Comparison of ENCODE assay signal across 1 cellular context in the genomic region with DNA sequence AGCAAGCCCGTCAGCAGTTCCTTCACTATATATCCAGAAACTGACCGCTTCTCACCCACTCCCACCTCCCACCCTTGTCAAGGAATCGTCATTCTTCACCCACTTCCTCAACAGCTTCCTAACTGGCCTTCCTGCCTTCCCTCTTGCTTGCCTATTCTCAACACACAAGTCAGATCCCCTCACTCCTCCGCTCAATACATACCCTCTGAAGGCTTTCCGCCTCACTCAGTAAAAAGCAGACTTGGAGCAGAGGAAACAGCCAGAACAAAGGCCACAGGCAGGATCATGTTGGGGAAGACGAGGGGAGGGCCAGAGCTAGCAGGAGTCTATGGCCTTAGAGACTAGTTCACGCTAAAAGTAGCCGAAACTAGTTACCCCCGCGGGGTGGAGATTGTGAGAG.
TF ChIP-seq lines count a peak whose summit lies in the region.

No MANE protein-coding gene starts in this region.

TF ChIP-seq in H1, 55 proteins besides CTCF, POLR2A, EP300 and RAD21:
- TF ChIP-seq RFX5 (IDR thresholded peaks at IDR 0.05; ENCODE audit: borderline replicate concordance, low read depth, low read length) (no peak), SP1 (IDR thresholded peaks at IDR 0.05; ENCODE audit: low read depth, low read length) (no peak), CTBP2 (IDR thresholded peaks at IDR 0.05; ENCODE audit: borderline replicate concordance, insufficient read depth, insufficient read length, low read length) (no peak), KDM4A (IDR thresholded peaks at IDR 0.05; ENCODE audit: low read depth, low read length, severe bottlenecking) (no peak), PHF8 (conservative IDR thresholded peaks at IDR 0.05; ENCODE audit: low read depth, low read length) (no peak), BACH1 (IDR thresholded peaks at IDR 0.05; ENCODE audit: low read length) (no peak), CHD2 (IDR thresholded peaks at IDR 0.05; ENCODE audit: low read length) (no peak), SAP30 (IDR thresholded peaks at IDR 0.05; ENCODE audit: insufficient read depth, insufficient replicate concordance, low read length) (no peak), YY1 (IDR thresholded peaks at IDR 0.05; ENCODE audit: low read depth, low read length) (no peak), TCF12 (IDR thresholded peaks at IDR 0.05; ENCODE audit: low read depth, low read length) (no peak)
- TF ChIP-seq, protein P1, sequence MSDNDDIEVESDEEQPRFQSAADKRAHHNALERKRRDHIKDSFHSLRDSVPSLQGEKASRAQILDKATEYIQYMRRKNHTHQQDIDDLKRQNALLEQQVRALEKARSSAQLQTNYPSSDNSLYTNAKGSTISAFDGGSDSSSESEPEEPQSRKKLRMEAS (IDR thresholded peaks at IDR 0.05): no peak
